Comparison of ENCODE assay signal across 1 cellular context in the genomic region with DNA sequence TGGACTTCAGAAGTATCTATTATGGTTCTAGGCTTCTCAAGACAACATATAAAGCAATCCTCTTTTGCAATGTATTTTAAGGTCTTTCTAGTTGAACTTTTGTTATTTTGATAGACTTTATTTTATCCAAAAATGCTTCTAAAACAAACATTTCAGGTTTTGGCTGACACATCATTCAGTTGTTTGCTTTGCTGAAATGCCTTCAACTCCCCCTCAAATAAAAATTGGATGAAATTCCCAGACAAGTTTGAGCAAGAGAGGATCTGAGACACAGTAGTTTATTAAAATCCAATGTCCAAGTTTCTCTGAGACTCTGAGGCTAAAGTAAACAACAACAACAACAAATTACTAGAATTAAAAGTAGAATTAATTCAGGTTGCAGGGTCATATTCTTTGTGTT.
TF ChIP-seq lines count a peak whose summit lies in the region.

No MANE protein-coding gene starts in this region.

TF ChIP-seq in SK-N-SH treated with all-trans-retinoic acid at 6 μM for 48 hours, 23 proteins besides CTCF, POLR2A, EP300 and RAD21 (continued from another document):
- TF ChIP-seq, protein P1, sequence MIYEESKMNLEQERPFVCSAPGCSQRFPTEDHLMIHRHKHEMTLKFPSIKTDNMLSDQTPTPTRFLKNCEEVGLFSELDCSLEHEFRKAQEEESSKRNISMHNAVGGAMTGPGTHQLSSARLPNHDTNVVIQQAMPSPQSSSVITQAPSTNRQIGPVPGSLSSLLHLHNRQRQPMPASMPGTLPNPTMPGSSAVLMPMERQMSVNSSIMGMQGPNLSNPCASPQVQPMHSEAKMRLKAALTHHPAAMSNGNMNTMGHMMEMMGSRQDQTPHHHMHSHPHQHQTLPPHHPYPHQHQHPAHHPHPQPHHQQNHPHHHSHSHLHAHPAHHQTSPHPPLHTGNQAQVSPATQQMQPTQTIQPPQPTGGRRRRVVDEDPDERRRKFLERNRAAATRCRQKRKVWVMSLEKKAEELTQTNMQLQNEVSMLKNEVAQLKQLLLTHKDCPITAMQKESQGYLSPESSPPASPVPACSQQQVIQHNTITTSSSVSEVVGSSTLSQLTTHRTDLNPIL (CRISPR knock-in tag; IDR thresholded peaks at IDR 0.05; ENCODE audit: low read depth) = no peak
- TF ChIP-seq ARNTL (CRISPR knock-in tag; IDR thresholded peaks at IDR 0.05; ENCODE audit: borderline replicate concordance, low read depth) (no peak), ZFP3 (CRISPR knock-in tag; IDR thresholded peaks at IDR 0.05) (no peak), ZC3H10 (CRISPR knock-in tag; IDR thresholded peaks at IDR 0.05) (no peak)
- TF ChIP-seq, protein P2, sequence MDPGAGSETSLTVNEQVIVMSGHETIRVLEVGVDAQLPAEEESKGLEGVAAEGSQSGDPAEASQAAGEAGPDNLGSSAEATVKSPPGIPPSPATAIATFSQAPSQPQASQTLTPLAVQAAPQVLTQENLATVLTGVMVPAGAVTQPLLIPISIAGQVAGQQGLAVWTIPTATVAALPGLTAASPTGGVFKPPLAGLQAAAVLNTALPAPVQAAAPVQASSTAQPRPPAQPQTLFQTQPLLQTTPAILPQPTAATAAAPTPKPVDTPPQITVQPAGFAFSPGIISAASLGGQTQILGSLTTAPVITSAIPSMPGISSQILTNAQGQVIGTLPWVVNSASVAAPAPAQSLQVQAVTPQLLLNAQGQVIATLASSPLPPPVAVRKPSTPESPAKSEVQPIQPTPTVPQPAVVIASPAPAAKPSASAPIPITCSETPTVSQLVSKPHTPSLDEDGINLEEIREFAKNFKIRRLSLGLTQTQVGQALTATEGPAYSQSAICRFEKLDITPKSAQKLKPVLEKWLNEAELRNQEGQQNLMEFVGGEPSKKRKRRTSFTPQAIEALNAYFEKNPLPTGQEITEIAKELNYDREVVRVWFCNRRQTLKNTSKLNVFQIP (CRISPR knock-in tag; IDR thresholded peaks at IDR 0.05; ENCODE audit: borderline replicate concordance, low read depth) = no peak
- TF ChIP-seq, protein P3, sequence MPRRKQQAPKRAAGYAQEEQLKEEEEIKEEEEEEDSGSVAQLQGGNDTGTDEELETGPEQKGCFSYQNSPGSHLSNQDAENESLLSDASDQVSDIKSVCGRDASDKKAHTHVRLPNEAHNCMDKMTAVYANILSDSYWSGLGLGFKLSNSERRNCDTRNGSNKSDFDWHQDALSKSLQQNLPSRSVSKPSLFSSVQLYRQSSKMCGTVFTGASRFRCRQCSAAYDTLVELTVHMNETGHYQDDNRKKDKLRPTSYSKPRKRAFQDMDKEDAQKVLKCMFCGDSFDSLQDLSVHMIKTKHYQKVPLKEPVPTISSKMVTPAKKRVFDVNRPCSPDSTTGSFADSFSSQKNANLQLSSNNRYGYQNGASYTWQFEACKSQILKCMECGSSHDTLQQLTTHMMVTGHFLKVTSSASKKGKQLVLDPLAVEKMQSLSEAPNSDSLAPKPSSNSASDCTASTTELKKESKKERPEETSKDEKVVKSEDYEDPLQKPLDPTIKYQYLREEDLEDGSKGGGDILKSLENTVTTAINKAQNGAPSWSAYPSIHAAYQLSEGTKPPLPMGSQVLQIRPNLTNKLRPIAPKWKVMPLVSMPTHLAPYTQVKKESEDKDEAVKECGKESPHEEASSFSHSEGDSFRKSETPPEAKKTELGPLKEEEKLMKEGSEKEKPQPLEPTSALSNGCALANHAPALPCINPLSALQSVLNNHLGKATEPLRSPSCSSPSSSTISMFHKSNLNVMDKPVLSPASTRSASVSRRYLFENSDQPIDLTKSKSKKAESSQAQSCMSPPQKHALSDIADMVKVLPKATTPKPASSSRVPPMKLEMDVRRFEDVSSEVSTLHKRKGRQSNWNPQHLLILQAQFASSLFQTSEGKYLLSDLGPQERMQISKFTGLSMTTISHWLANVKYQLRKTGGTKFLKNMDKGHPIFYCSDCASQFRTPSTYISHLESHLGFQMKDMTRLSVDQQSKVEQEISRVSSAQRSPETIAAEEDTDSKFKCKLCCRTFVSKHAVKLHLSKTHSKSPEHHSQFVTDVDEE (CRISPR knock-in tag; IDR thresholded peaks at IDR 0.05) = no peak
